In genomic region chrX:16975233-16975632, GRCh38 we compare ENCODE assay signal across 19 cellular contexts.
"Had no signal": no experiment of that assay in that cellular context is flagged by ENCODE, and none has a peak within 500 bp of the region (broad histone marks: within the 10 kb centered on the region; RNA-seq: fewer than 3 reads in every experiment).

No MANE protein-coding gene starts in this region.

- DNase-seq: dermis blood vessel endothelial cell; esophagus squamous epithelium; foreskin fibroblast; glutamatergic neuron; immature natural killer cell; left cardiac atrium; left ventricle myocardium inferior; lower lobe of right lung; nucleus accumbens; ovary; right cardiac atrium; small intestine; stimulated activated CD4-positive, alpha-beta T cell treated with anti-CD3 and anti-CD28 coated beads, Interleukin-12 subunit alpha, Interleukin-12 subunit beta, amount 100 ng/mL, for 4 hours; stimulated activated CD4-positive, alpha-beta T cell treated with anti-CD3 and anti-CD28 coated beads, Interleukin-2, amount 100 ng/mL, for 48 hours; stimulated activated naive CD4-positive, alpha-beta T cell treated with Interleukin-2 at 50 U/mL for 16 hours had no signal

- FAIRE-seq: keratinocyte, small intestine had no signal

- H3K4me1 ChIP-seq: esophagus squamous epithelium, gastroesophageal sphincter, left ventricle myocardium inferior, lower lobe of right lung, neural progenitor cell had no signal

- H3K9me3 ChIP-seq: esophagus squamous epithelium, gastroesophageal sphincter, left ventricle myocardium inferior, lower lobe of right lung, ovary had no signal

- H3K27ac ChIP-seq: esophagus squamous epithelium, gastroesophageal sphincter, left ventricle myocardium inferior, lower lobe of right lung, neural progenitor cell, ovary had no signal

- ATAC-seq: gastroesophageal sphincter; left cardiac atrium; lower lobe of right lung; natural killer cell treated with Interleukin-12 subunit alpha and Interleukin-12 subunit beta and Interleukin-15 and Interleukin-18, amount 100 ng/mL, for 72 hours; right cardiac atrium had no signal

- H3K27me3 ChIP-seq: esophagus squamous epithelium, gastroesophageal sphincter, neural progenitor cell, ovary had no signal

- H3K4me3 ChIP-seq: esophagus squamous epithelium, gastroesophageal sphincter, left ventricle myocardium inferior, lower lobe of right lung, neural progenitor cell, ovary had no signal

- H3K36me3 ChIP-seq: esophagus squamous epithelium, gastroesophageal sphincter, left ventricle myocardium inferior, lower lobe of right lung, neural progenitor cell, ovary had no signal
